Comparison of ENCODE assay signal across 9 cellular contexts in genomic region chr13:30033681-30034447, GRCh38.
DNase-seq lines count a peak whose midpoint lies in the region; ATAC-seq, FAIRE-seq and TF ChIP-seq lines count a peak whose summit lies in the region.
"Had no signal": no experiment of that assay in that cellular context is flagged by ENCODE, and none has a peak within 500 bp of the region (broad histone marks: within the 10 kb centered on the region; RNA-seq: fewer than 3 reads in every experiment).

No MANE protein-coding gene starts in this region.

- H3K4me3 ChIP-seq in BLaER1 (no peak overlapping the region), MG63 (no peak overlapping the region), bronchial epithelial cell (ENCODE audit: low read depth, low read length) (no peak overlapping the region)

- H3K9me3 Mint-ChIP-seq in neural crest cell = no peaks in the 10 kb centered on the region
- H3K9me3 Mint-ChIP-seq in nephron progenitor cell = no peaks in the 10 kb centered on the region

- peaks cover 8% of the 10 kb centered on the region; the same call in 1 of the 2 replicates for H3K4me1 ChIP-seq in BLaER1

- DNase-seq in MG63 (peak; percentile 63), bronchial epithelial cell (ENCODE audit: low read depth) (peak; percentile 71), neural crest cell (ENCODE audit: low read depth, low spot score) (no peak), NCI-H2107 treated with DMSO at 0.1 percent for 48 hours (lab: John Stamatoyannopoulos, UW; ENCODE audit: unreplicated experiment) (no peak), 8988T (no peak), nephron progenitor cell (no peak)

- peak overlapping the region; percentile 15 for H3K27ac Mint-ChIP-seq in neural crest cell (ENCODE audit: unreplicated experiment)
- no peak overlapping the region for H3K27ac Mint-ChIP-seq in nephron progenitor cell

- H3K4me3 Mint-ChIP-seq in neural crest cell = no peak overlapping the region
- H3K4me3 Mint-ChIP-seq in nephron progenitor cell = no peak overlapping the region

- H4K20me1 ChIP-seq in BLaER1 = no peaks in the 10 kb centered on the region

- H3K4me1 Mint-ChIP-seq in neural crest cell (peaks cover 29% of the 10 kb centered on the region), nephron progenitor cell (peaks cover 24% of the 10 kb centered on the region)

- no peak overlapping the region for H3K9ac ChIP-seq in BLaER1

- H3K4me2 ChIP-seq in BLaER1 = peak overlapping the region; percentile 22; the same call in 1 of the 2 replicates

- H3K36me3 Mint-ChIP-seq in neural crest cell (ENCODE audit: low read depth) (no peaks in the 10 kb centered on the region), nephron progenitor cell (ENCODE audit: low read depth) (no peaks in the 10 kb centered on the region)

- no peaks in the 10 kb centered on the region for H3K9me3 ChIP-seq in BLaER1
- H3K9me3 ChIP-seq in MG63 = no peaks in the 10 kb centered on the region
- H3K9me3 ChIP-seq: neutrophil had no signal

- no peak overlapping the region for H3K27ac ChIP-seq in BLaER1
- H3K27ac ChIP-seq: neutrophil had no signal

- no peaks in the 10 kb centered on the region for H3K36me3 ChIP-seq in BLaER1
- no peaks in the 10 kb centered on the region for H3K36me3 ChIP-seq in MG63
- H3K36me3 ChIP-seq in bronchial epithelial cell (ENCODE audit: control insufficient read depth, insufficient read depth, low read length) = no peaks in the 10 kb centered on the region
- H3K36me3 ChIP-seq: neutrophil had no signal

- peak; percentile 23 for FAIRE-seq in bronchial epithelial cell (lab: Jason Lieb, UNC)

- H3K27me3 ChIP-seq in BLaER1 (no peaks in the 10 kb centered on the region), MG63 (no peaks in the 10 kb centered on the region), bronchial epithelial cell (ENCODE audit: control insufficient read depth, insufficient read depth, low read length) (peaks cover 2% of the 10 kb centered on the region)

- H3K27me3 Mint-ChIP-seq in neural crest cell (ENCODE audit: low read depth) (peaks cover 4% of the 10 kb centered on the region), nephron progenitor cell (ENCODE audit: low read depth, poor library complexity) (peaks cover 9% of the 10 kb centered on the region)

- TF ChIP-seq CTCF in bronchial epithelial cell (IDR thresholded peaks at IDR 0.05; ENCODE audit: insufficient read depth, low read length, severe bottlenecking) (no peak), neural crest cell (conservative IDR thresholded peaks at IDR 0.05) (no peak), nephron progenitor cell (IDR thresholded peaks at IDR 0.05) (no peak)

- no peak for ATAC-seq in HG02840 (IDR thresholded peaks at IDR 0.05; ENCODE audit: low FRiP score, unreplicated experiment)

Comparison
In these comparisons a context has a peak if more than half of its experiments do, and no peak if none do; other contexts are left out.
1. DNase-seq: peak in MG63 (single experiment) and bronchial epithelial cell (single experiment); none in neural crest cell (single experiment), NCI-H2107 treated with DMSO at 0.1 percent for 48 hours (single experiment), 8988T (single experiment) and nephron progenitor cell (single experiment).